Comparison of ENCODE assay signal across 17 cellular contexts in genomic region chr15:73716417-73716816, GRCh38. TPM values are rescaled to one million over a fixed set of nuclear protein-coding genes. Genes with fewer than 3 reads are reported as not detected.
DNase-seq lines count a peak whose midpoint lies in the region; ATAC-seq and TF ChIP-seq lines count a peak whose summit lies in the region.
"Had no signal": no experiment of that assay in that cellular context is flagged by ENCODE, and none has a peak within 500 bp of the region (broad histone marks: within the 10 kb centered on the region; RNA-seq: fewer than 3 reads in every experiment).

No MANE protein-coding gene starts in this region.

- WGBS in SK-N-SH (ENCODE audit: low lambda C conversion rate), result 93% methylated on average over 4 of the region's 6 CpGs

- no peak overlapping the region for H3K9ac ChIP-seq in SK-N-SH

- H3K79me2 ChIP-seq in SK-N-SH (ENCODE audit: insufficient read depth), result no peaks in the 10 kb centered on the region

- no peaks in the 10 kb centered on the region for H3K27me3 ChIP-seq in SK-N-SH (ENCODE audit: insufficient read depth)
- H3K27me3 ChIP-seq: BE2C had no signal

- H3F3A ChIP-seq in SK-N-SH (replicated peaks; ENCODE audit: insufficient read depth), result peaks cover 16% of the 10 kb centered on the region

- no peak for TF ChIP-seq RAD21 in SK-N-SH (IDR thresholded peaks at IDR 0.05; ENCODE audit: low read length)

- peaks cover 0 to 4% of the 10 kb centered on the region in 2 experiments; a peak in 1 of 4 replicates for H3K4me1 ChIP-seq in SK-N-SH (ENCODE audit: control insufficient read depth in 1 of 2, insufficient read depth in 2 of 2, low read depth in 1 of 2, low read length in 1 of 2)
- H3K4me1 ChIP-seq: A549, BE2C had no signal

- no peak overlapping the region for H3K4me3 ChIP-seq in SK-N-SH (ENCODE audit: low read depth in 2 of 2, low read length in 1 of 2)
- H3K4me3 ChIP-seq: A549, thoracic aorta had no signal

- DNase-seq in COLO668 (lab: John Stamatoyannopoulos, UW; ENCODE audit: unreplicated experiment), result peak; percentile 23
- DNase-seq in NCI-H2029 (lab: John Stamatoyannopoulos, UW), result peak; percentile 81
- DNase-seq in RPMI8226, result peak; percentile 22
- DNase-seq in left lobe of liver (ENCODE audit: low spot score), result no peak
- DNase-seq in anterior cingulate cortex (lab: John Stamatoyannopoulos, UW), result no peak
- DNase-seq in NCI-H526 treated with DMSO at 0.1 percent for 48 hours (lab: John Stamatoyannopoulos, UW), result no peak
- DNase-seq in SK-N-SH, result no peak
- DNase-seq: activated CD4-positive, alpha-beta T cell treated with anti-CD3 and anti-CD28 coated beads for 36 hours; activated T-cell treated with anti-CD3 and anti-CD28 coated beads, Interleukin-2, amount 50 U/mL, for 72 hours; BE2C; HFFc6; NCI-H524 treated with DMSO at 0.1 percent for 48 hours had no signal

- H4K20me1 ChIP-seq in SK-N-SH (ENCODE audit: insufficient read depth), result no peaks in the 10 kb centered on the region

- POLR2A ChIA-PET in SK-N-SH (lab: Yijun Ruan, JAX), result no interaction called here

- no peak overlapping the region for H3K4me2 ChIP-seq in SK-N-SH
- H3K4me2 ChIP-seq: A549 had no signal

- peaks cover 10 to 26% of the 10 kb centered on the region in 2 experiments for H3K36me3 ChIP-seq in SK-N-SH (replicated peaks in 1 of 2; ENCODE audit: control insufficient read depth in 1 of 2, insufficient read depth in 2 of 2, low read length in 1 of 2)
- H3K36me3 ChIP-seq: neutrophil had no signal

- TF ChIP-seq CTCF in SK-N-SH (IDR thresholded peaks at IDR 0.05), result no peak

- no peak overlapping the region for H2AFZ ChIP-seq in SK-N-SH (ENCODE audit: low read depth)

- CTCF ChIA-PET in SK-N-SH (lab: Yijun Ruan, JAX), result interaction anchor here (1.2 to 5.1 kb wide), 6 partner anchors 12 to 123 kb away, joined by 3 to 26 read pairs (median 4); no protein-coding TSS in a partner anchor

- ATAC-seq in left lobe of liver (peak; percentile 46), HG03521 (IDR thresholded peaks at IDR 0.05; ENCODE audit: unreplicated experiment) (no peak)
- ATAC-seq: A549; activated CD4-positive, alpha-beta T cell treated with anti-CD3 and anti-CD28 coated beads for 36 hours; activated T-cell treated with anti-CD3 and anti-CD28 coated beads, Interleukin-2, amount 50 U/mL, for 72 hours had no signal

- no peaks in the 10 kb centered on the region for H3K9me3 ChIP-seq in SK-N-SH
- H3K9me3 ChIP-seq: A549, BE2C, neutrophil, thoracic aorta had no signal

- H3K27ac ChIP-seq in SK-N-SH (ENCODE audit: low read depth in 2 of 2, low read length in 1 of 2), result no peak overlapping the region
- H3K27ac ChIP-seq: A549, neutrophil, thoracic aorta had no signal

- no peaks in the 10 kb centered on the region for H3K9me2 ChIP-seq in SK-N-SH

- TF ChIP-seq EP300 in SK-N-SH (IDR thresholded peaks at IDR 0.05; ENCODE audit: borderline replicate concordance in 1 of 2, low read depth in 1 of 2, low read length in 1 of 2), result no peak

TF ChIP-seq in SK-N-SH, 30 proteins besides CTCF, POLR2A, EP300 and RAD21:
- TF ChIP-seq FOXM1 (IDR thresholded peaks at IDR 0.05; ENCODE audit: low read depth) (no peak), RCOR1 (IDR thresholded peaks at IDR 0.05; ENCODE audit: low read length) (no peak), IRF3 (IDR thresholded peaks at IDR 0.05; ENCODE audit: low read depth, low read length) (no peak), MXI1 (IDR thresholded peaks at IDR 0.05; ENCODE audit: low read depth, low read length) (no peak), SIN3A (IDR thresholded peaks at IDR 0.05; ENCODE audit: borderline replicate concordance, low read depth, low read length) (no peak), POLR2AphosphoS5 (IDR thresholded peaks at IDR 0.05; ENCODE audit: low read depth, low read length) (no peak), CHD2 (IDR thresholded peaks at IDR 0.05; ENCODE audit: low read length, partially characterized antibody) (no peak), FOXJ3 (CRISPR knock-in tag; IDR thresholded peaks at IDR 0.05) (no peak), YY1 (IDR thresholded peaks at IDR 0.05; ENCODE audit: low read depth) (no peak), EZH2phosphoT487 (IDR thresholded peaks at IDR 0.05; ENCODE audit: borderline replicate concordance, low read depth) (no peak)

RNA-seq across cellular contexts. Expression of gene CD276, which starts 32.2 kb away (rescaled TPM):
- total RNA-seq in left lobe of liver, result 20.5 TPM
- 60.1 and 86.2 TPM in 2 replicates for polyA plus RNA-seq in SK-N-SH (2012; rRNA removed)
- 45.2 and 67.1 TPM in 2 replicates for polyA plus RNA-seq in SK-N-SH (2012; cell fraction: cytosol; rRNA removed)
- polyA plus RNA-seq in SK-N-SH (2012; cell fraction: nucleus; rRNA removed), result 81.1 and 82.1 TPM in 2 replicates

RNA-seq across cellular contexts. Expression of gene INSYN1, which starts 36.7 kb away (rescaled TPM):
- 1.4 TPM for total RNA-seq in left lobe of liver
- polyA plus RNA-seq in SK-N-SH (2012; rRNA removed), result 3.6 and 3.7 TPM in 2 replicates
- polyA plus RNA-seq in SK-N-SH (2012; cell fraction: cytosol; rRNA removed), result 1.6 and 2.2 TPM in 2 replicates
- 5.7 and 6.7 TPM in 2 replicates for polyA plus RNA-seq in SK-N-SH (2012; cell fraction: nucleus; rRNA removed)
- total RNA-seq: activated CD4-positive, alpha-beta T cell treated with anti-CD3 and anti-CD28 coated beads for 36 hours; activated T-cell treated with anti-CD3 and anti-CD28 coated beads, Interleukin-2, amount 50 U/mL, for 72 hours; HepG2 had no signal
- polyA plus RNA-seq: HepG2 had no signal

Comparison
In these comparisons a context has a peak if more than half of its experiments do, and no peak if none do; other contexts are left out.
1. DNase-seq: peak in COLO668 (single experiment), NCI-H2029 (single experiment) and RPMI8226 (single experiment); none in left lobe of liver (single experiment), anterior cingulate cortex (0 of 58), NCI-H526 treated with DMSO at 0.1 percent for 48 hours (single experiment) and SK-N-SH (single experiment).